Comparison of ENCODE assay signal across 8 cellular contexts in the genomic region with DNA sequence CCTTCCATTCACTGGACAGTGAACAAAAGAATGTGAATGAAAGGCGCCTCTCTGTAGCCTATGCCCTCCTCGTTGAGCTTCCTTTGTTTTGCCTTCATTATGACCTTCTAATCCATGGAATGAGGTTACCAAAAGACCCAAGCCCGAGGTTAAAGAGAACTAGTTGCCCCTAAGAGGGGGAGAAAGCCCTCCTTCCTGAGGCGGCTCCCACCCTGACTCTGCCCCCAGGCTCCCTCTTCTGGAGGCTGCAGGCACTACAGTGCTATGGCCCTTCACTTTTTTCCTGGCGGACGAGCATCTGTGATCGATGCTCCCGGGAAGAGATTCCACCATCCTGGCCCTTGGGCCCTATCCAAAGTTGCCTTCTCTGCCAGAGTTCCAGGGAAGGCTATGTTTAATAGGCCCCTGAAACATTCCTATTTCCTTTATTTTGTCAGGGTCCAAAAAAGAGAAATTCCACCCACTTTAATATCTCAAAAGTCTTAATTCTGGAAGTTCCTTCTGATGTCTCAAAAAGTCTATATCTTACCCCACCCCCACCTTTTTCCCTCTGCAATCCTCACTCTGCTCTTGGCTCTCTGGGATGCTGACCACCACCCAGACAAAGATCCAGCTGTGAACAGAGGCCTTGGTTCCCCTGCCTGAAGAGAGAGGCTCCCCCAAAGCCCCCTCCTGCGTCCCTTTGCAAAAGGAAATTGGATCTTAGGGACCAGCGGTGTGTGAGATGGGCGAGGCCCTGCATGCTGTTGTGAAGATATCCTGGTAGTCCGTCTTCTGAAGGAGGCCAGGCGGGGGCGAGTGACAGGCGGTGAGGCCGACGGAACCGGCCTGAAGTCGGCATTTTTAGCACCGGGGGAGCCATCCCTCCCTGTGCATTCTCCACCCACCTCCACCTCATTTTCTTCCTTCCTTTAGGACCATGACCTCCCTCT.
DNase-seq lines count a peak whose midpoint lies in the region; ATAC-seq and TF ChIP-seq lines count a peak whose summit lies in the region.

No MANE protein-coding gene starts in this region.

- H2AK5ac ChIP-seq in IMR-90 (ENCODE audit: low read depth, low read length) = peak overlapping the region; percentile 44

- no peaks in the 10 kb centered on the region; the same call in 1 of the 2 replicates for H3K4me1 ChIP-seq in IMR-90 (ENCODE audit: control insufficient read depth, insufficient read depth, low read length)

- intact Hi-C loops in IMR-90 (cut with micrococcal nuclease) = loop anchor here (1.0 to 5.0 kb wide), 6 partner anchors 56 to 526 kb away; no protein-coding TSS in a partner anchor

- TF ChIP-seq CTCF in IMR-90 (conservative IDR thresholded peaks at IDR 0.05; ENCODE audit: low read depth, low read length) (peak; percentile 83), WTC11 (IDR thresholded peaks at IDR 0.05) (peak; percentile 88), choroid plexus epithelial cell (conservative IDR thresholded peaks at IDR 0.05; ENCODE audit: low read depth, low read length) (peak; percentile 100)

- no peak overlapping the region for H3K56ac ChIP-seq in IMR-90 (ENCODE audit: extremely low read depth, insufficient read depth, low read length)

- peak overlapping the region; percentile 68 for H2AFZ ChIP-seq in IMR-90 (replicated peaks; ENCODE audit: low read length, poor library complexity)

- H3K4me3 ChIP-seq in IMR-90 (ENCODE audit: insufficient read depth, low read depth, low read length) (no peak overlapping the region), choroid plexus epithelial cell (ENCODE audit: low read depth, low read length) (no peak overlapping the region)

- H3K4ac ChIP-seq in IMR-90 (ENCODE audit: low read depth, low read length) = peak overlapping the region; percentile 32

- dilution Hi-C loops in IMR-90 (cut with HindIII; ENCODE audit: low sequenced_read_pairs, unreplicated experiment) = no loop called here

- ATAC-seq in IMR-90 (ENCODE audit: low read depth) (peak; percentile 90), WTC11 (peak; percentile 75), GM21737 (IDR thresholded peaks at IDR 0.05; ENCODE audit: unreplicated experiment) (no peak)

- no peak overlapping the region for H2BK5ac ChIP-seq in IMR-90 (ENCODE audit: low read depth, low read length, poor library complexity, severe bottlenecking)

- peak; percentile 75 for TF ChIP-seq RAD21 in IMR-90 (IDR thresholded peaks at IDR 0.05; ENCODE audit: low read length)

- CTCF ChIA-PET in IMR-90 (lab: Yijun Ruan, JAX) (interaction anchor here (0.6 to 1.2 kb wide), 3 partner anchors 66 to 196 kb away, joined by 3 read pairs; no protein-coding TSS in a partner anchor), WTC11 (lab: Charles Lee) (interaction anchor here (0.5 to 7.4 kb wide), 22 partner anchors 18 to 451 kb away, joined by 3 to 96 read pairs (median 4); partner anchors contain the start of genes PKNOX2 and TMEM218)

- no peak overlapping the region for H4K5ac ChIP-seq in IMR-90 (ENCODE audit: low read depth, low read length)

- H3K9me3 ChIP-seq in IMR-90 (ENCODE audit: control insufficient read depth, insufficient read depth, low read length) = no peaks in the 10 kb centered on the region

- no peak overlapping the region; a peak in 1 of 4 replicates for H4K8ac ChIP-seq in IMR-90 (ENCODE audit: low read depth in 2 of 2, low read length in 2 of 2)

- H3K36me3 Mint-ChIP-seq in WTC11 = no peaks in the 10 kb centered on the region

- 92% methylated on average over 9 of the region's 20 CpGs; no CpG with 5 or more reads in 1 of the 2 experiments for WGBS in IMR-90 (ENCODE audit: extremely low coverage in 2 of 2, insufficient read length in 1 of 2), 2 experiments

- no peaks in the 10 kb centered on the region for H3K36me3 ChIP-seq in IMR-90 (ENCODE audit: control insufficient read depth, insufficient read depth, low read length)

- no TSS peak for BruUV-seq in IMR-90 (replicated peaks; lab: Mats Ljungman, UMichigan)

- no peak overlapping the region for H3K9ac ChIP-seq in IMR-90 (ENCODE audit: low read depth, low read length)

- in situ Hi-C loops in IMR-90 (cut with MboI; ENCODE audit: low sequenced_read_pairs) = loop anchor here (5.0 kb wide), 1 partner anchor 187 kb away; the partner anchor contains the start of gene PKNOX2

- POLR2A ChIA-PET in IMR-90 (lab: Charles Lee; ENCODE audit: unreplicated experiment) = no interaction called here
- POLR2A ChIA-PET in WTC11 (lab: Charles Lee) = no interaction called here

- H4K20me1 ChIP-seq in IMR-90 (ENCODE audit: insufficient read depth, low read length) = no peaks in the 10 kb centered on the region

- H3K27ac Mint-ChIP-seq in WTC11 = no peak overlapping the region

- no peaks in the 10 kb centered on the region for H3K9me1 ChIP-seq in IMR-90 (ENCODE audit: insufficient read depth, low read length)

- H4K91ac ChIP-seq in IMR-90 (ENCODE audit: insufficient read depth, low read depth, low read length) = no peak overlapping the region

- H3K9me3 Mint-ChIP-seq in WTC11 = no peaks in the 10 kb centered on the region

- TF ChIP-seq POLR2A in IMR-90 (IDR thresholded peaks at IDR 0.05; ENCODE audit: low read depth, low read length) = no peak

- no peak overlapping the region; the same call in 2 of the 3 replicates for H2BK15ac ChIP-seq in IMR-90 (ENCODE audit: low read depth, low read length)

- H3K4me3 Mint-ChIP-seq in WTC11 = no peak overlapping the region

- peak; percentile 11 to 56 for DNase-seq in NCI-H446 (lab: John Stamatoyannopoulos, UW)
- no peak for DNase-seq in NCI-H446 treated with DMSO at 0.1 percent for 48 hours (lab: John Stamatoyannopoulos, UW)
- peak; percentile 19 for DNase-seq in IMR-90
- peak; percentile 90 for DNase-seq in WTC11 (ENCODE audit: low spot score)
- DNase-seq in choroid plexus epithelial cell (ENCODE audit: low read depth) = peak; percentile 46
- peak; percentile 31 to 43 for DNase-seq in lung microvascular endothelial cell (ENCODE audit: low read depth in 2 of 2)
- DNase-seq in stimulated activated CD8-positive, alpha-beta memory T cell treated with anti-CD3 and anti-CD28 coated beads, Interleukin-4, amount 100 ng/mL, for 48 hours = peak; percentile 77

- H3K27ac ChIP-seq in IMR-90 (ENCODE audit: insufficient read depth, low read length) = no peak overlapping the region

- H2AK9ac ChIP-seq in IMR-90 (replicated peaks; ENCODE audit: low read depth, low read length, poor library complexity) = peak overlapping the region; percentile 38

- H3K23ac ChIP-seq in IMR-90 (ENCODE audit: low read depth, low read length) = no peak overlapping the region

- H3K4me1 Mint-ChIP-seq in WTC11 = peaks cover 43% of the 10 kb centered on the region

- peak overlapping the region; percentile 69; the same call in 1 of the 2 replicates for H2BK20ac ChIP-seq in IMR-90 (ENCODE audit: low read depth, low read length)

- peaks cover 22% of the 10 kb centered on the region for H3K27me3 Mint-ChIP-seq in WTC11 (ENCODE audit: low read depth)

- no peaks in the 10 kb centered on the region; the same call in 1 of the 2 replicates for H3K27me3 ChIP-seq in IMR-90 (ENCODE audit: control insufficient read depth, insufficient read depth, low read length)

- peak overlapping the region; percentile 62 for H2BK120ac ChIP-seq in IMR-90 (ENCODE audit: low read depth, low read length)

- no peak overlapping the region for H3K4me2 ChIP-seq in IMR-90 (ENCODE audit: low read depth, low read length)

- no peaks in the 10 kb centered on the region for H3K79me1 ChIP-seq in IMR-90 (ENCODE audit: low read depth in 1 of 2, low read length in 2 of 2)

- H3K14ac ChIP-seq in IMR-90 (replicated peaks; ENCODE audit: low read depth, low read length) = no peak overlapping the region

- H3K18ac ChIP-seq in IMR-90 (ENCODE audit: low read depth, low read length) = no peak overlapping the region

TF ChIP-seq in IMR-90, 13 proteins besides CTCF, POLR2A, EP300 and RAD21:
- no peak for TF ChIP-seq BHLHE40 (IDR thresholded peaks at IDR 0.05; ENCODE audit: low read depth, low read length)
- TF ChIP-seq RFX5 (IDR thresholded peaks at IDR 0.05; ENCODE audit: low read depth, low read length) = no peak
- no peak for TF ChIP-seq CHD1 (IDR thresholded peaks at IDR 0.05; ENCODE audit: low read depth, low read length)
- TF ChIP-seq NFE2L2 (IDR thresholded peaks at IDR 0.05; ENCODE audit: low read depth, low read length) = no peak
- TF ChIP-seq MAZ (IDR thresholded peaks at IDR 0.05; ENCODE audit: borderline replicate concordance, low read depth, low read length) = peak; percentile 50; the same call in 1 of the 2 replicates
- peak; percentile 71 for TF ChIP-seq SMC3 (IDR thresholded peaks at IDR 0.05; ENCODE audit: low read depth, low read length)
- TF ChIP-seq, protein P1, sequence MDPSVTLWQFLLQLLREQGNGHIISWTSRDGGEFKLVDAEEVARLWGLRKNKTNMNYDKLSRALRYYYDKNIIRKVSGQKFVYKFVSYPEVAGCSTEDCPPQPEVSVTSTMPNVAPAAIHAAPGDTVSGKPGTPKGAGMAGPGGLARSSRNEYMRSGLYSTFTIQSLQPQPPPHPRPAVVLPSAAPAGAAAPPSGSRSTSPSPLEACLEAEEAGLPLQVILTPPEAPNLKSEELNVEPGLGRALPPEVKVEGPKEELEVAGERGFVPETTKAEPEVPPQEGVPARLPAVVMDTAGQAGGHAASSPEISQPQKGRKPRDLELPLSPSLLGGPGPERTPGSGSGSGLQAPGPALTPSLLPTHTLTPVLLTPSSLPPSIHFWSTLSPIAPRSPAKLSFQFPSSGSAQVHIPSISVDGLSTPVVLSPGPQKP (IDR thresholded peaks at IDR 0.05; ENCODE audit: borderline replicate concordance, low read depth, low read length) = no peak

TF ChIP-seq in WTC11, 78 proteins besides CTCF, POLR2A, EP300 and RAD21 (continues in another document):
- TF ChIP-seq SP1 (CRISPR knock-in tag; conservative IDR thresholded peaks at IDR 0.05) = 0 out of 2 replicates have a peak, but pooled peaks have one; percentile 20
